Comparison of ENCODE assay signal across 19 cellular contexts in the genomic region with DNA sequence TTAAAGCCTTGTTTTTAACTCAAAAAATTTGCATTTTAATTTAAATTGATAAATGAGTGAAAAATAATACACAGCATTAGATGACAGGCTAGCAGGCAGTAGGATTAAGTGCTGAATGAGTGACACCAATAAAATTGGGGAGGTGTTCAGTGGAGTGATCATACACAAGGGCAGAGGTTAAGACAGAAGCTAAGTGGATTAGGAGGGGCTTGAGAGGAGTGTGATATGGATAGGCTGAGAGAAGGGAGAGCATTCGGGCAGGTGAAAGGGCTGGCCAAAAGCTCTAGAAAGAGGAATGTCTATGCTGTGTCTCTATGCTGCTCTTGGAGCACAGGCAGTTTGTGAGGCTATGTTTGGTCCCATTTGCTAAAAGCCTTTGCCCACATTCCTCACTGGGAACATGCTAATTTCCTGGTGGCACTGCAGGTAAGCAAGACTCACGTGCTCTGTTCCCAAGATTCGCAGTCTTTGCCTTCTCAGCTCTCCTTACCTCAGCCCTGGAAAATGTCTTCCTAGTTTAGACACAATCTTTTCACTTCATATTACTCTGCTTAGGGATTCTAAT. TPM values are rescaled to one million over a fixed set of nuclear protein-coding genes. Genes with fewer than 3 reads are reported as not detected.
DNase-seq lines count a peak whose midpoint lies in the region; ATAC-seq and TF ChIP-seq lines count a peak whose summit lies in the region.
"Had no signal": no experiment of that assay in that cellular context is flagged by ENCODE, and none has a peak within 500 bp of the region (broad histone marks: within the 10 kb centered on the region; RNA-seq: fewer than 3 reads in every experiment).

No MANE protein-coding gene starts in this region.

- no peak overlapping the region for H3K18ac ChIP-seq in mesendoderm (ENCODE audit: low read length)

- no peaks in the 10 kb centered on the region for H3K79me2 ChIP-seq in mesendoderm (ENCODE audit: control insufficient read depth, insufficient read depth, low read length)

- no peak overlapping the region for H4K8ac ChIP-seq in mesendoderm (ENCODE audit: low read depth, low read length)

- no peak for ATAC-seq in GM19324 (IDR thresholded peaks at IDR 0.05; ENCODE audit: low FRiP score, unreplicated experiment)
- no peak for ATAC-seq in GM19397 (IDR thresholded peaks at IDR 0.05; ENCODE audit: unreplicated experiment)
- ATAC-seq: CD8-positive, alpha-beta T cell; SK-N-SH treated with all-trans-retinoic acid at 6 μM for 48 hours had no signal

- no peak overlapping the region for H3K27ac Mint-ChIP-seq in endodermal cell
- H3K27ac Mint-ChIP-seq: CD8-positive, alpha-beta T cell; IgD-negative memory B cell had no signal

- no peak overlapping the region for H3K56ac ChIP-seq in mesendoderm (ENCODE audit: low read length)

- no peak overlapping the region for H3K23ac ChIP-seq in mesendoderm (ENCODE audit: low read length)

- DNase-seq in NCI-H524 treated with DMSO at 0.1 percent for 48 hours (lab: John Stamatoyannopoulos, UW): peak; percentile 35
- DNase-seq in endodermal cell: peak; percentile 66
- peak; percentile 60 for DNase-seq in mesendoderm
- no peak for DNase-seq in SW 1271 (lab: John Stamatoyannopoulos, UW)
- no peak for DNase-seq in stomach
- DNase-seq: CD8-positive, alpha-beta T cell; MV-4-11; NCI-H1436; NCI-H2029 treated with DMSO at 0.1 percent for 48 hours; NCI-H526 treated with DMSO at 0.1 percent for 48 hours; Peyer's patch; SHP77 had no signal

- no peaks in the 10 kb centered on the region for H3K9me3 Mint-ChIP-seq in endodermal cell
- H3K9me3 Mint-ChIP-seq: CD8-positive, alpha-beta T cell had no signal

- H3K4me1 ChIP-seq in endodermal cell (ENCODE audit: control insufficient read depth, insufficient read depth, low read length) (peaks cover 4% of the 10 kb centered on the region), mesendoderm (ENCODE audit: control insufficient read depth, low read depth, low read length) (no peaks in the 10 kb centered on the region), stomach (no peaks in the 10 kb centered on the region)
- H3K4me1 ChIP-seq: Peyer's patch had no signal

- H3K9ac ChIP-seq in endodermal cell (ENCODE audit: extremely low read depth, low read length, poor library complexity, severe bottlenecking) (no peak overlapping the region), mesendoderm (ENCODE audit: low read length) (no peak overlapping the region)

- 75 to 81% methylated on average over 3 of the region's 3 CpGs for WGBS in endodermal cell (ENCODE audit: insufficient coverage in 1 of 2, insufficient read length in 1 of 2), 2 experiments
- no CpG with 5 or more reads among the region's 3 CpGs for WGBS in mesendoderm (ENCODE audit: extremely low coverage, insufficient coverage, low lambda C conversion rate)
- 58 to 75% (median 61%) methylated on average over 3 of the region's 3 CpGs for WGBS in stomach, 5 donors

- no peaks in the 10 kb centered on the region for H3K79me1 ChIP-seq in mesendoderm (ENCODE audit: low read length)

- no peak overlapping the region for H3K4ac ChIP-seq in mesendoderm (ENCODE audit: low read depth, low read length)

- TF ChIP-seq CTCF in endodermal cell (conservative IDR thresholded peaks at IDR 0.05) (no peak), stomach (IDR thresholded peaks at IDR 0.05) (no peak)

- no peak overlapping the region for H4K5ac ChIP-seq in mesendoderm (ENCODE audit: low read length)

- intact Hi-C loops in stomach (cut with DNase I; ENCODE audit: low total_unique reads): no loop called here

- peaks cover 52% of the 10 kb centered on the region for H3K27me3 Mint-ChIP-seq in endodermal cell (ENCODE audit: insufficient read depth)

- no peak for TF ChIP-seq POLR2A in stomach (IDR thresholded peaks at IDR 0.05)

- H3K4me3 ChIP-seq in endodermal cell (ENCODE audit: low read length): no peak overlapping the region
- H3K4me3 ChIP-seq in mesendoderm (ENCODE audit: low read length): no peak overlapping the region
- no peak overlapping the region for H3K4me3 ChIP-seq in stomach
- H3K4me3 ChIP-seq: HAP-1, Peyer's patch had no signal

- no peaks in the 10 kb centered on the region for H3K36me3 Mint-ChIP-seq in endodermal cell (ENCODE audit: low read depth)
- H3K36me3 Mint-ChIP-seq: CD8-positive, alpha-beta T cell had no signal

- TF ChIP-seq EP300 in stomach (IDR thresholded peaks at IDR 0.05): no peak

- H2BK15ac ChIP-seq in mesendoderm (replicated peaks; ENCODE audit: low read depth): no peak overlapping the region

- H2AK5ac ChIP-seq in mesendoderm (ENCODE audit: low read length): no peak overlapping the region

- H3K4me1 Mint-ChIP-seq in endodermal cell: peaks cover 6% of the 10 kb centered on the region

- no peak overlapping the region for H2BK120ac ChIP-seq in mesendoderm (ENCODE audit: low read depth, low read length)

- H3K27me3 ChIP-seq in endodermal cell (ENCODE audit: control insufficient read depth, insufficient read depth, low read length, poor library complexity, severe bottlenecking): peaks cover 11% of the 10 kb centered on the region
- no peaks in the 10 kb centered on the region for H3K27me3 ChIP-seq in mesendoderm (ENCODE audit: insufficient read depth, low read length, poor library complexity)
- no peaks in the 10 kb centered on the region for H3K27me3 ChIP-seq in stomach
- H3K27me3 ChIP-seq: Peyer's patch had no signal

- no peak overlapping the region for H2BK5ac ChIP-seq in mesendoderm (ENCODE audit: low read length)

- no peak overlapping the region for H3K27ac ChIP-seq in endodermal cell (ENCODE audit: low read depth, low read length)
- H3K27ac ChIP-seq in mesendoderm (ENCODE audit: low read depth, low read length): no peak overlapping the region
- H3K27ac ChIP-seq in stomach: no peak overlapping the region
- H3K27ac ChIP-seq: Peyer's patch had no signal

- no peaks in the 10 kb centered on the region for H3K9me3 ChIP-seq in endodermal cell (ENCODE audit: control insufficient read depth, low read length)
- no peaks in the 10 kb centered on the region for H3K9me3 ChIP-seq in stomach
- H3K9me3 ChIP-seq: HAP-1, Peyer's patch had no signal

- no peaks in the 10 kb centered on the region for H3K36me3 ChIP-seq in endodermal cell (ENCODE audit: control insufficient read depth, insufficient read depth, low read length)
- H3K36me3 ChIP-seq in mesendoderm (ENCODE audit: control insufficient read depth, insufficient read depth, low read length): no peaks in the 10 kb centered on the region
- H3K36me3 ChIP-seq in stomach: no peaks in the 10 kb centered on the region
- H3K36me3 ChIP-seq: HAP-1, Peyer's patch had no signal

- H3K4me3 Mint-ChIP-seq in endodermal cell: no peak overlapping the region
- H3K4me3 Mint-ChIP-seq: CD8-positive, alpha-beta T cell had no signal

- no peak overlapping the region for H3K4me2 ChIP-seq in mesendoderm (ENCODE audit: low read length)

RNA-seq across cellular contexts. Expression of gene CCSER1, which starts 52.8 kb away (rescaled TPM):
- total RNA-seq in endodermal cell (1 to 10 TPM; 1.1 to 2.2 TPM), stomach (100 to 1,000 TPM in 1 of 5 donors, 10 to 100 TPM in 3, 1 to 10 TPM in 1; 5.4 to 149 (median 28.1) TPM)
- 1.8 TPM for polyA plus RNA-seq in endodermal cell (2013, experiment 1 of 2)
- 1.0 TPM for polyA plus RNA-seq in endodermal cell (2013, experiment 2 of 2)
- 0.37 TPM for polyA plus RNA-seq in mesendoderm (2013, experiment 1 of 2)
- polyA plus RNA-seq in mesendoderm (2013, experiment 2 of 2): 0.64 TPM
- 1 to 10 TPM in 1 of 3 donors, under 1 TPM in 2; 0.33 to 2.6 (median 1.00) TPM for polyA plus RNA-seq in stomach
- polyA plus RNA-seq: AG04450, BJ had no signal

Comparison
In these comparisons a context has a peak if more than half of its experiments do, and no peak if none do; other contexts are left out.
1. DNase-seq: peak in NCI-H524 treated with DMSO at 0.1 percent for 48 hours (single experiment), endodermal cell (single experiment) and mesendoderm (single experiment); none in SW 1271 (0 of 2) and stomach (single experiment).